22 cellular contexts compared by ENCODE assay signal in the genomic region with DNA sequence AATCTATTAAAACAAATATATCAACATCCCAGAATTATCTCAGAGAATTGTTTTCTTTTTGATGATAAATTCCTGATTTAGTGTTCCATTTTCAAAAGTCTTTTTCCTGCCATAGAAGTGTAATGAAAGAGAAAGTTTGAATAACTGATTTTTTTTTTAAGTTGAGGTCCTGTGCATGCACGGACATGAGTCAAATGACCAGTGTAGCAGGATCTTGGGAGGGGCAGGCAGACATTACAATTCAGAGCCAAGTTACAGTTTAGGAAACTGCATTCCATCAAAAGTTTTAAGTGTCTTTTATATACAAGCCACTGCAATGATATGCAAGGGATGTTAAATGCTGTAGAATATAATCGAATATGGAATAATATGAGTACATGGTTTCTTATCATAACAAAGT.
DNase-seq lines count a peak whose midpoint lies in the region; ATAC-seq and TF ChIP-seq lines count a peak whose summit lies in the region.
"Had no signal": no experiment of that assay in that cellular context is flagged by ENCODE, and none has a peak within 500 bp of the region (broad histone marks: within the 10 kb centered on the region; RNA-seq: fewer than 3 reads in every experiment).

No MANE protein-coding gene starts in this region.

- ATAC-seq in left ventricle myocardium superior: peak; percentile 11
- ATAC-seq in thoracic aorta (ENCODE audit: insufficient number of reproducible peaks, low FRiP score, low read depth): no peak
- ATAC-seq in HG03139 (IDR thresholded peaks at IDR 0.05; ENCODE audit: unreplicated experiment): no peak
- ATAC-seq: A549; activated naive CD4-positive, alpha-beta T cell treated with anti-CD3 and anti-CD28 coated beads, Interleukin-2, amount 50 U/mL, for 72 hours; natural killer cell; pancreas had no signal

- whole genome bisulfite sequencing in thyroid gland, 2 donors: 65 to 68% methylated on average over 2 of the region's 2 CpGs

- intact Hi-C loops in left ventricle myocardium superior (cut with micrococcal nuclease) (no loop called here), cardiac septum (cut with DNase I) (loop anchor here (10.0 kb wide), 1 partner anchor 243 kb away; no protein-coding TSS in a partner anchor), thyroid gland (cut with DNase I) (no loop called here), uterus (cut with DNase I; ENCODE audit: low total_unique reads) (no loop called here)

- H3K27ac ChIP-seq in thoracic aorta: peak overlapping the region; percentile 9 to 49
- H3K27ac ChIP-seq in thyroid gland: no peak overlapping the region
- H3K27ac ChIP-seq in uterus: no peak overlapping the region
- H3K27ac ChIP-seq: A549; BLaER1 treated with 17β-estradiol and CSF1 and Interleukin-3, amounts not matched to agents 10 nM and 100 nM; pancreas had no signal

- no peaks in the 10 kb centered on the region for H3K27me3 ChIP-seq in thoracic aorta (replicated peaks; ENCODE audit: insufficient read depth)
- H3K27me3 ChIP-seq in thyroid gland: no peaks in the 10 kb centered on the region
- H3K27me3 ChIP-seq in uterus: no peaks in the 10 kb centered on the region
- H3K27me3 ChIP-seq: BLaER1 treated with 17β-estradiol and CSF1 and Interleukin-3, amounts not matched to agents 10 nM and 100 nM; pancreas; sigmoid colon had no signal

- H3K9me3 ChIP-seq in thoracic aorta (no peaks in the 10 kb centered on the region), thyroid gland (no peaks in the 10 kb centered on the region), uterus (no peaks in the 10 kb centered on the region)
- H3K9me3 ChIP-seq: A549; BLaER1 treated with 17β-estradiol and CSF1 and Interleukin-3, amounts not matched to agents 10 nM and 100 nM; Caco-2; pancreas; sigmoid colon had no signal

- H3K4me1 ChIP-seq in thoracic aorta (ENCODE audit: control insufficient read depth in 1 of 2, low read depth in 2 of 2) (peaks cover 22 to 44% of the 10 kb centered on the region in 2 donors), thyroid gland (peaks cover 0 to 11% of the 10 kb centered on the region in 2 donors), uterus (no peaks in the 10 kb centered on the region)
- H3K4me1 ChIP-seq: A549, Caco-2, pancreas had no signal

- TF ChIP-seq CTCF in cardiac fibroblast (IDR thresholded peaks at IDR 0.05; ENCODE audit: low read depth, low read length) (no peak), fibroblast of the aortic adventitia (IDR thresholded peaks at IDR 0.05; ENCODE audit: insufficient read depth, low read length) (no peak), thoracic aorta (IDR thresholded peaks at IDR 0.05) (no peak), thyroid gland (IDR thresholded peaks at IDR 0.05) (no peak), uterus (IDR thresholded peaks at IDR 0.05) (no peak)

- no peak for TF ChIP-seq POLR2A in thyroid gland (IDR thresholded peaks at IDR 0.05)
- no peak for TF ChIP-seq POLR2A in uterus (IDR thresholded peaks at IDR 0.05)

- H3K36me3 ChIP-seq in thoracic aorta (no peaks in the 10 kb centered on the region), thyroid gland (no peaks in the 10 kb centered on the region), uterus (no peaks in the 10 kb centered on the region)
- H3K36me3 ChIP-seq: BLaER1 treated with 17β-estradiol and CSF1 and Interleukin-3, amounts not matched to agents 10 nM and 100 nM; pancreas; sigmoid colon had no signal

- DNase-seq in left ventricle myocardium superior (no peak), cardiac septum (ENCODE audit: low spot score) (no peak), cardiac fibroblast (ENCODE audit: low read depth in 2 of 2) (peak; percentile 40 to 42), fibroblast of the aortic adventitia (ENCODE audit: low read depth) (peak; percentile 82), thoracic aorta (ENCODE audit: low spot score) (no peak), thyroid gland (no peak), uterus (no peak)
- DNase-seq: activated CD4-positive, alpha-beta T cell treated with anti-CD3 and anti-CD28 coated beads for 48 hours; Caco-2; DND-41; endodermal cell; natural killer cell; NCI-H1092; NCI-H2029; NCI-H226; NCI-H774; pancreas; sigmoid colon had no signal

- H3K4me3 ChIP-seq in cardiac fibroblast (replicated peaks in 1 of 2; ENCODE audit: low read depth in 2 of 2, low read length in 2 of 2): no peak overlapping the region
- H3K4me3 ChIP-seq in fibroblast of the aortic adventitia (ENCODE audit: low read depth, low read length): no peak overlapping the region
- no peak overlapping the region for H3K4me3 ChIP-seq in thoracic aorta
- no peak overlapping the region for H3K4me3 ChIP-seq in thyroid gland (replicated peaks in 1 of 3)
- H3K4me3 ChIP-seq in uterus: no peak overlapping the region
- H3K4me3 ChIP-seq: A549; BLaER1 treated with 17β-estradiol and CSF1 and Interleukin-3, amounts not matched to agents 10 nM and 100 nM; pancreas; sigmoid colon had no signal

Comparison
In these comparisons a context has a peak if more than half of its experiments do, and no peak if none do; other contexts are left out.
1. DNase-seq: peak in cardiac fibroblast (2 of 2) and fibroblast of the aortic adventitia (single experiment); none in left ventricle myocardium superior (single experiment), cardiac septum (single experiment), thoracic aorta (single experiment), thyroid gland (0 of 2) and uterus (0 of 2).
2. H3K27ac ChIP-seq: peak in thoracic aorta (2 of 2); none in thyroid gland (0 of 3) and uterus (0 of 2).